ENCODE assay signal across 20 cellular contexts in the genomic region with DNA sequence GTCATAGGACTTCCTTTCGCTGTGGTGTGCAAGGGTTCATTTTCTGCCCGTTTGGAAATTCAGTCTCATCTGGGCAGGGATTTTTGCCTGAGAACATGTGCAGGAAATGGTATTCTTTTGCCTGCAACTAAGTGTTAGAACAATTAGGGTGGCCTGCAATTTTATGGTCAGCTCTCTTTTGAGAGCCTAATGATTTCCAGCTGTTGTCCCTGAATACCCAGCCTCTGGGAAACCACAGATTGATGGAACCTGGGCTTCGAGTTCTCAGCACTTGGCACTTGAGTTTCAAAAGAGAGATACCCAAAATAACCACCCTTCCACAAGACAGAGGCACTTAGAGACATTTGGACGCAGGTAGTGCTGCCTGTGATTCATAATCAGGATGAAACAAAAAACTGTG.
"Had no signal": no experiment of that assay in that cellular context is flagged by ENCODE, and none has a peak within 500 bp of the region (broad histone marks: within the 10 kb centered on the region; RNA-seq: fewer than 3 reads in every experiment).

No MANE protein-coding gene starts in this region.

- H3K27me3 ChIP-seq: brain microvascular endothelial cell, colonic mucosa, foreskin keratinocyte, hepatocyte, stomach, testis, upper lobe of left lung had no signal

- DNase-seq: activated B cell treated with CpG ODN at 0.5 μM for 24 hours; activated CD4-positive, alpha-beta T cell treated with anti-CD3 and anti-CD28 coated beads for 48 hours; activated CD8-positive, alpha-beta T cell treated with anti-CD3 and anti-CD28 coated beads, Interleukin-2, amount 10 ng/mL, durations not matched to agents 7 days and 5 days; activated naive CD4-positive, alpha-beta T cell treated with anti-CD3 and anti-CD28 coated beads for 36 hours; activated T-cell treated with anti-CD3 and anti-CD28 coated beads, Interleukin-2, amount 50 U/mL, for 24 hours; anterior cingulate cortex; brain microvascular endothelial cell; colonic mucosa; erythroblast; foreskin keratinocyte; left cardiac atrium; lower lobe of right lung; stimulated activated CD4-positive, alpha-beta T cell treated with anti-CD3 and anti-CD28 coated beads, Interleukin-4, amount 100 ng/mL, for 24 hours; stomach; T-helper 9 cell; testis; upper lobe of left lung had no signal

- H3K27ac ChIP-seq: brain microvascular endothelial cell, colonic mucosa, foreskin keratinocyte, hepatocyte, lower lobe of right lung, neutrophil, parathyroid adenoma, stomach, testis, upper lobe of left lung had no signal

- H3K4me3 ChIP-seq: colonic mucosa, hepatocyte, lower lobe of right lung, stomach, testis, upper lobe of left lung had no signal

- H3K9me3 ChIP-seq: colonic mucosa, lower lobe of right lung, neutrophil, stomach, testis, upper lobe of left lung had no signal

- H3K4me1 ChIP-seq: colonic mucosa, parathyroid adenoma had no signal

- H3K36me3 ChIP-seq: brain microvascular endothelial cell, colonic mucosa, lower lobe of right lung, neutrophil, stomach, upper lobe of left lung had no signal

- H3K9ac ChIP-seq: parathyroid adenoma had no signal
